Comparison of ENCODE assay signal across 8 cellular contexts in the genomic region with DNA sequence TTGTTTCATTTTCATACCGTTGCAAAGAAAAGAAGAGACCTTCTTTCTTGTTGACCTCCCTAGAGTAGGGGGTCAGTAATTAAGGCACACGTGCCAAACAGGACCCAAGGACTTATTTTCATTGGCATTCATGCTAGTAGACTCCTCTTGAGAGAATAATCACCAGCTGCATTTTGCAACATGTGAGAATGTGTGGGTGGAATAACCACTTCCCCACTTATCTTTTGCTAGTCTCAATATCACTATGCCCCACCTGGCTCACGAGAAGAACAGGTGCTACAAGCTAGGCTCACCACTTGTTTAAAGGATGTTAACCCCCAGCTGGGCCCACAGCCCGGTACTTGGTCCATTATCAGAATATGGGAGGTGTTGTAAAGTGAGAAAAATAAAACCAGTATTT.
DNase-seq lines count a peak whose midpoint lies in the region; ATAC-seq and TF ChIP-seq lines count a peak whose summit lies in the region.

No MANE protein-coding gene starts in this region.

- H3K4me1 Mint-ChIP-seq in mesothelial cell of epicardium (no peaks in the 10 kb centered on the region), neural progenitor cell (no peaks in the 10 kb centered on the region)

- DNase-seq in activated CD4-positive, CD25-positive, alpha-beta regulatory T cell treated with anti-CD3 and anti-CD28 coated beads, Interleukin-2, amount 50 U/mL, for 72 hours: no peak
- DNase-seq in NCI-H748 treated with DMSO at 0.1 percent for 48 hours (lab: John Stamatoyannopoulos, UW) (peak; percentile 66), mesothelial cell of epicardium (ENCODE audit: low spot score in 2 of 2, unreplicated experiment in 2 of 2) (no peak), NCI-H2171 (lab: John Stamatoyannopoulos, UW) (no peak), neural progenitor cell (ENCODE audit: low spot score) (no peak)
- DNase-seq in stimulated activated CD8-positive, alpha-beta memory T cell treated with anti-CD3 and anti-CD28 coated beads, Interleukin-4, amount 100 ng/mL, for 48 hours: peak; percentile 22

- H4K20me1 ChIP-seq in neural progenitor cell (ENCODE audit: low read depth): no peaks in the 10 kb centered on the region

- no peak overlapping the region for H3K4me3 ChIP-seq in neural progenitor cell

- no peak overlapping the region for H3K27ac Mint-ChIP-seq in mesothelial cell of epicardium
- no peak overlapping the region for H3K27ac Mint-ChIP-seq in neural progenitor cell

- H3F3A ChIP-seq in neural progenitor cell (ENCODE audit: low read depth): no peaks in the 10 kb centered on the region

- H2AFZ ChIP-seq in neural progenitor cell (replicated peaks): no peak overlapping the region

- H3K27me3 Mint-ChIP-seq in mesothelial cell of epicardium (ENCODE audit: low read depth) (no peaks in the 10 kb centered on the region), neural progenitor cell (ENCODE audit: insufficient read depth, low read depth) (no peaks in the 10 kb centered on the region)

- no peak overlapping the region for H3K27ac ChIP-seq in neural progenitor cell

- H3K9ac ChIP-seq in neural progenitor cell: no peak overlapping the region

- TF ChIP-seq CTCF in mesothelial cell of epicardium (IDR thresholded peaks at IDR 0.05; ENCODE audit: unreplicated experiment): no peak
- no peak for TF ChIP-seq CTCF in neural progenitor cell (IDR thresholded peaks at IDR 0.05)

- no peaks in the 10 kb centered on the region for H3K27me3 ChIP-seq in neural progenitor cell

- no peaks in the 10 kb centered on the region for H3K9me3 ChIP-seq in neural progenitor cell (ENCODE audit: low read depth)

- H3K9me3 Mint-ChIP-seq in mesothelial cell of epicardium (peaks cover 3% of the 10 kb centered on the region), neural progenitor cell (no peaks in the 10 kb centered on the region)

- no peaks in the 10 kb centered on the region for H3K36me3 ChIP-seq in neural progenitor cell

- H3K4me1 ChIP-seq in neural progenitor cell: no peaks in the 10 kb centered on the region

- no peak overlapping the region for H3K4me2 ChIP-seq in neural progenitor cell

- ATAC-seq in activated CD4-positive, CD25-positive, alpha-beta regulatory T cell treated with anti-CD3 and anti-CD28 coated beads, Interleukin-2, amount 50 U/mL, for 24 hours: peak; percentile 17 to 51
- ATAC-seq in HG03064 (IDR thresholded peaks at IDR 0.05; ENCODE audit: low read depth, unreplicated experiment): peak; percentile 90

- no peaks in the 10 kb centered on the region for H3K79me2 ChIP-seq in neural progenitor cell (ENCODE audit: low read depth)

- H3K36me3 Mint-ChIP-seq in mesothelial cell of epicardium (no peaks in the 10 kb centered on the region), neural progenitor cell (no peaks in the 10 kb centered on the region)

- H3K4me3 Mint-ChIP-seq in mesothelial cell of epicardium: no peak overlapping the region
- H3K4me3 Mint-ChIP-seq in neural progenitor cell: no peak overlapping the region

Comparison
In these comparisons a context has a peak if more than half of its experiments do, and no peak if none do; other contexts are left out.
1. DNase-seq: peak in NCI-H748 treated with DMSO at 0.1 percent for 48 hours (single experiment) and stimulated activated CD8-positive, alpha-beta memory T cell treated with anti-CD3 and anti-CD28 coated beads, Interleukin-4, amount 100 ng/mL, for 48 hours (single experiment); none in activated CD4-positive, CD25-positive, alpha-beta regulatory T cell treated with anti-CD3 and anti-CD28 coated beads, Interleukin-2, amount 50 U/mL, for 72 hours (single experiment), mesothelial cell of epicardium (0 of 2), NCI-H2171 (single experiment) and neural progenitor cell (single experiment).